Comparison of ENCODE assay signal across 26 cellular contexts in genomic region chr12:131600160-131600532, GRCh38.
"Had no signal": no experiment of that assay in that cellular context is flagged by ENCODE, and none has a peak within 500 bp of the region (broad histone marks: within the 10 kb centered on the region; RNA-seq: fewer than 3 reads in every experiment).

No MANE protein-coding gene starts in this region.

- DNase-seq: Kasumi-1, MM.1S, NCI-H1048, NCI-H1105, NCI-H1417, NCI-H1436 treated with DMSO at 0.1 percent for 48 hours, NCI-H1694, NCI-H187 treated with DMSO at 0.1 percent for 48 hours, NCI-H2029 treated with DMSO at 0.1 percent for 48 hours, NCI-H2171 treated with DMSO at 0.1 percent for 48 hours, NCI-H226, NCI-H446, NCI-H510A, NCI-H524 treated with DMSO at 0.1 percent for 48 hours, NCI-H69, NCI-H774, Right ventricle myocardium superior, RPMI8226, SIG-M5, T-helper 1 cell had no signal

- H3K9me3 ChIP-seq: SJSA1 had no signal

- H3K36me3 Mint-ChIP-seq: IgD-negative memory B cell had no signal

- H3K4me3 ChIP-seq: K562, SJSA1, SK-N-MC had no signal

- H3K4me1 ChIP-seq: SJSA1 had no signal

- H3K4me3 Mint-ChIP-seq: IgD-negative memory B cell had no signal

- H3K27ac ChIP-seq: HL-60, KMS-11, SJSA1, SK-N-MC had no signal

- H3K27ac Mint-ChIP-seq: IgD-negative memory B cell had no signal

- H3K36me3 ChIP-seq: SJSA1 had no signal
